ENCODE assay signal across 26 cellular contexts in the genomic region with DNA sequence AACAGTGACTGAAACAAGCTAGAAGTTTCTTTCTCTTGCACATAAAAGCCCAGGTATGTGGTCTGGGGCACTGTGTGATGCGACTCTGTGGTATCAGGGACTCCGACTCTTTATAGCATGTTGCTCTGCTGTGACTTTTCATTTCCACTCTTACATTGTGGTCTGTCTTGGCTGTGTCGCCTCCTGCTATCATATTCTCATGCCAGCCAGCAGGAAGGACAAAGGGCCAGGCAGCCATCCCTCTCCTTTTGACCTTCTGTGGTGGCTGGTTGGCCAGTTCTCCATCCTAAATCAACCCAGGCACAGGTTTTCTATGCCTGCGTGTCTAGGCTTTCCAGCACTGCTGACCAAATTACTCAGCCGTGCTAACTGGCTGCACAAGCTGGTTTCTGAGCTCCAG.
"Had no signal": no experiment of that assay in that cellular context is flagged by ENCODE, and none has a peak within 500 bp of the region (broad histone marks: within the 10 kb centered on the region; RNA-seq: fewer than 3 reads in every experiment).

No MANE protein-coding gene starts in this region.

- H3K9me3 Mint-ChIP-seq: activated naive CD4-positive, alpha-beta T cell treated with anti-CD3 and anti-CD28 coated beads, Interleukin-2, amount 10 ng/mL, durations not matched to agents 7 days and 5 days; activated naive CD8-positive, alpha-beta T cell treated with anti-CD3 and anti-CD28 coated beads for 36 hours; activated T-cell treated with anti-CD3 and anti-CD28 coated beads, Interleukin-2, amount 50 U/mL, for 4 hours; activated T-helper 2 cell treated with anti-CD3 and anti-CD28 coated beads, Interferon-gamma antibody, Interleukin-2, Interleukin-4, amounts not matched to agents 10 μg/mL and 5 μg/mL and 100 μg/mL, durations not matched to agents 14 hours and 24 hours and 36 hours; IgD-negative memory B cell; WTC11 had no signal

- ATAC-seq: activated T-cell treated with anti-CD3 and anti-CD28 coated beads, Interleukin-2, amount 50 U/mL, for 4 hours; T-helper 17 cell; WTC11 had no signal

- H3K9me3 ChIP-seq: Peyer's patch had no signal

- H3K4me1 Mint-ChIP-seq: activated naive CD4-positive, alpha-beta T cell treated with anti-CD3 and anti-CD28 coated beads, Interleukin-2, amount 10 ng/mL, durations not matched to agents 7 days and 5 days; WTC11 had no signal

- H3K4me3 Mint-ChIP-seq: activated naive CD4-positive, alpha-beta T cell treated with anti-CD3 and anti-CD28 coated beads, Interleukin-2, amount 10 ng/mL, durations not matched to agents 7 days and 5 days; activated naive CD8-positive, alpha-beta T cell treated with anti-CD3 and anti-CD28 coated beads for 36 hours; activated T-cell treated with anti-CD3 and anti-CD28 coated beads, Interleukin-2, amount 50 U/mL, for 4 hours; IgD-negative memory B cell; T-helper 17 cell; WTC11 had no signal

- H3K27ac ChIP-seq: brain microvascular endothelial cell, cardiac muscle cell, Peyer's patch, RWPE1 had no signal

- H3K4me1 ChIP-seq: Peyer's patch had no signal

- DNase-seq: activated CD4-positive, alpha-beta T cell treated with anti-CD3 and anti-CD28 coated beads for 48 hours; activated CD4-positive, alpha-beta T cell treated with anti-CD3 and anti-CD28 coated beads, Interleukin-2, amount 50 U/mL, for 4 hours; activated CD4-positive, CD25-positive, alpha-beta regulatory T cell treated with anti-CD3 and anti-CD28 coated beads, Interleukin-2, amount 50 U/mL, for 72 hours; activated CD8-positive, alpha-beta memory T cell treated with anti-CD3 and anti-CD28 coated beads for 24 hours; activated gamma-delta T cell treated with Interleukin-2 at 50 U/mL for 16 hours; activated naive CD4-positive, alpha-beta T cell treated with anti-CD3 and anti-CD28 coated beads, Interleukin-2, amount 10 ng/mL, durations not matched to agents 7 days and 5 days; activated naive CD8-positive, alpha-beta T cell treated with anti-CD3 and anti-CD28 coated beads for 36 hours; activated T-cell treated with anti-CD3 and anti-CD28 coated beads, Interleukin-2, amount 50 U/mL, for 4 hours; brain microvascular endothelial cell; KG1; NCI-H1092; NCI-H1417; NCI-H1930; NCI-H2171; NCI-H226; NCI-H510A; NCI-H69; Peyer's patch; SHP77 treated with DMSO at 0.1 percent for 48 hours; T-helper 17 cell; T-helper 9 cell had no signal

- H3K4me3 ChIP-seq: cardiac muscle cell, Peyer's patch had no signal

- H3K27me3 Mint-ChIP-seq: activated naive CD4-positive, alpha-beta T cell treated with anti-CD3 and anti-CD28 coated beads, Interleukin-2, amount 10 ng/mL, durations not matched to agents 7 days and 5 days; activated naive CD8-positive, alpha-beta T cell treated with anti-CD3 and anti-CD28 coated beads for 36 hours; IgD-negative memory B cell; T-helper 17 cell had no signal

- H3K27me3 ChIP-seq: brain microvascular endothelial cell, cardiac muscle cell, Peyer's patch had no signal

- H3K27ac Mint-ChIP-seq: activated naive CD4-positive, alpha-beta T cell treated with anti-CD3 and anti-CD28 coated beads, Interleukin-2, amount 10 ng/mL, durations not matched to agents 7 days and 5 days; activated naive CD8-positive, alpha-beta T cell treated with anti-CD3 and anti-CD28 coated beads for 36 hours; IgD-negative memory B cell; T-helper 17 cell had no signal
